In the genomic region with DNA sequence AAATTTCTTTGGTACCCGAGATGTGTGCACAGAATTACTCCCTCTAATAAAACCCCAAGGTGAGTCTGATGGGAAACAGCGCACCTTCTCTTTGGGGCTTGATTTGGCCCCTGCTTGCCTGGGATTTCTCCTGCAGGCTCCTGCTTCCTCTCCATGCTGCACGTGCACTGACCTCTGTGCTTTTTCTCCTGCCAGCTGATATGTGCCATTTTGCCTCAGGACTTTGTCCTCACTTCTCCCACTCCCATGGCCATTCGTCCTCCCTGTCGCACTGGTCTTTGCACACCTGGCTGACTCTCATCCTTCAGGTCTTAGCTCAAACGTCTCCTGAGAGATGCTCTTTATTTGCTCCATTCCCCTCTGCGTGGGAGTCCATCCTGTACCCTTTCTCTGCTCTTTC, we compare ENCODE assay signal across 11 cellular contexts. TPM values are rescaled to one million over a fixed set of nuclear protein-coding genes. Genes with fewer than 3 reads are reported as not detected.
DNase-seq lines count a peak whose midpoint lies in the region; ATAC-seq and TF ChIP-seq lines count a peak whose summit lies in the region.
"Had no signal": no experiment of that assay in that cellular context is flagged by ENCODE, and none has a peak within 500 bp of the region (broad histone marks: within the 10 kb centered on the region; RNA-seq: fewer than 3 reads in every experiment).

No MANE protein-coding gene starts in this region.

- H3K27ac Mint-ChIP-seq in central memory CD8-positive, alpha-beta T cell (ENCODE audit: low read depth): no peak overlapping the region

- H3K9me3 Mint-ChIP-seq in central memory CD8-positive, alpha-beta T cell: peaks cover 6% of the 10 kb centered on the region

- H4K20me1 ChIP-seq in OCI-LY7 (ENCODE audit: insufficient read depth, low read length): no peaks in the 10 kb centered on the region

- H2AFZ ChIP-seq in ACC112 (ENCODE audit: low read length, unreplicated experiment): no peak overlapping the region
- no peak overlapping the region for H2AFZ ChIP-seq in OCI-LY7 (ENCODE audit: low read length)

- H3K4me3 Mint-ChIP-seq in central memory CD8-positive, alpha-beta T cell: peak overlapping the region; percentile 91

- no peaks in the 10 kb centered on the region for H3K27me3 Mint-ChIP-seq in central memory CD8-positive, alpha-beta T cell

- H3K36me3 Mint-ChIP-seq in central memory CD8-positive, alpha-beta T cell (ENCODE audit: insufficient read depth): peaks cover 5% of the 10 kb centered on the region

- no peak overlapping the region for H3K4me2 ChIP-seq in OCI-LY7 (ENCODE audit: low read length)

- H3K4me3 ChIP-seq in ACC112 (ENCODE audit: low read depth, low read length): peak overlapping the region; percentile 97
- H3K4me3 ChIP-seq in HUES48 (ENCODE audit: low read depth, low read length): peak overlapping the region; percentile 78; the same call in 1 of the 2 replicates
- peak overlapping the region; percentile 6 to 56 for H3K4me3 ChIP-seq in mucosa of rectum (ENCODE audit: low read length in 2 of 2)
- H3K4me3 ChIP-seq in OCI-LY7 (ENCODE audit: low read depth, low read length, poor library complexity, severe bottlenecking): no peak overlapping the region

- ATAC-seq in central memory CD8-positive, alpha-beta T cell (replicated peaks; ENCODE audit: extremely low read depth, poor library complexity, severe bottlenecking): no peak

- peaks cover 30% of the 10 kb centered on the region for H3K79me2 ChIP-seq in ACC112 (ENCODE audit: control insufficient read depth, insufficient read depth, low read length, unreplicated experiment)
- H3K79me2 ChIP-seq in OCI-LY7 (ENCODE audit: insufficient read depth, low read depth, low read length): no peaks in the 10 kb centered on the region

- intact Hi-C loops in OCI-LY7 (cut with micrococcal nuclease; ENCODE audit: unreplicated experiment): no loop called here

- no peak for TF ChIP-seq CTCF in OCI-LY7 (conservative IDR thresholded peaks at IDR 0.05; ENCODE audit: low read length)

- no peak for DNase-seq in central memory CD8-positive, alpha-beta T cell (ENCODE audit: low spot score in 2 of 2)
- no peak for DNase-seq in NCI-H345 (lab: John Stamatoyannopoulos, UW)
- DNase-seq in GDM1 (lab: John Stamatoyannopoulos, UW): no peak
- DNase-seq in OCI-LY7 (ENCODE audit: low spot score): no peak
- DNase-seq in HuH-7.5 (ENCODE audit: low spot score): no peak
- DNase-seq: activated effector memory CD4-positive, alpha-beta T cell treated with anti-CD3 and anti-CD28 coated beads, Interleukin-2, amount 50 U/mL, for 16 hours; sigmoid colon; upper lobe of left lung had no signal

- no peaks in the 10 kb centered on the region for H3K9me2 ChIP-seq in OCI-LY7 (ENCODE audit: insufficient read depth, low read length)

- POLR2A ChIA-PET in OCI-LY7 (lab: Charles Lee): interaction anchor here (0.6 to 0.7 kb wide), 2 partner anchors 11 to 224 kb away, joined by 3 read pairs; no protein-coding TSS in a partner anchor

- H3K36me3 ChIP-seq in ACC112 (ENCODE audit: insufficient read depth, low read length) (peaks cover 30% of the 10 kb centered on the region), HUES48 (ENCODE audit: control insufficient read depth, insufficient read depth, low read length) (peaks cover 27% of the 10 kb centered on the region), mucosa of rectum (ENCODE audit: control insufficient read depth in 2 of 2, insufficient read depth in 2 of 2, low read length in 2 of 2) (peaks cover 0 to 14% of the 10 kb centered on the region in 2 donors), OCI-LY7 (ENCODE audit: insufficient read depth, low read length) (peaks cover 5% of the 10 kb centered on the region; the same call in 1 of the 2 replicates)

- H3K9ac ChIP-seq in HUES48 (ENCODE audit: low read depth, low read length) (no peak overlapping the region), mucosa of rectum (ENCODE audit: low read depth in 1 of 2, low read length in 2 of 2) (no peak overlapping the region)

- no TSS peak for BruUV-seq in OCI-LY7 (replicated peaks; lab: Mats Ljungman, UMichigan)

- H3K9me3 ChIP-seq in HUES48 (ENCODE audit: control insufficient read depth, insufficient read depth, low read length) (peaks cover 15% of the 10 kb centered on the region), mucosa of rectum (ENCODE audit: control insufficient read depth in 2 of 2, low read length in 2 of 2) (no peaks in the 10 kb centered on the region), OCI-LY7 (ENCODE audit: low read length) (peaks cover 21% of the 10 kb centered on the region)
- H3K9me3 ChIP-seq: sigmoid colon had no signal

- H3K4me1 ChIP-seq in ACC112 (ENCODE audit: control insufficient read depth, insufficient read depth, low read length, unreplicated experiment): peaks cover 32% of the 10 kb centered on the region
- peaks cover 34% of the 10 kb centered on the region; the same call in 1 of the 2 replicates for H3K4me1 ChIP-seq in HUES48 (ENCODE audit: control insufficient read depth, insufficient read depth, low read length)
- H3K4me1 ChIP-seq in mucosa of rectum (ENCODE audit: control insufficient read depth in 2 of 2, insufficient read depth in 2 of 2, low read length in 2 of 2): peaks cover 12 to 29% of the 10 kb centered on the region in 2 donors
- peaks cover 6% of the 10 kb centered on the region for H3K4me1 ChIP-seq in OCI-LY7 (ENCODE audit: insufficient read depth, low read length, poor library complexity, severe bottlenecking)

- CTCF ChIA-PET in OCI-LY7 (lab: Charles Lee; ENCODE audit: unreplicated experiment): no interaction called here

- H3K27ac ChIP-seq in ACC112 (ENCODE audit: low read depth, low read length): no peak overlapping the region
- no peak overlapping the region for H3K27ac ChIP-seq in HUES48 (ENCODE audit: low read depth, low read length)
- H3K27ac ChIP-seq in mucosa of rectum (ENCODE audit: low read depth in 2 of 2, low read length in 2 of 2): no peak overlapping the region
- H3K27ac ChIP-seq in OCI-LY7 (ENCODE audit: low read depth, low read length, poor library complexity, severe bottlenecking): no peak overlapping the region

- no peaks in the 10 kb centered on the region for H3K27me3 ChIP-seq in ACC112 (ENCODE audit: insufficient read depth, low read length)
- H3K27me3 ChIP-seq in HUES48 (ENCODE audit: control insufficient read depth, insufficient read depth, low read length): peaks cover 5% of the 10 kb centered on the region; the same call in 1 of the 2 replicates
- H3K27me3 ChIP-seq in mucosa of rectum (ENCODE audit: control insufficient read depth in 2 of 2, insufficient read depth in 2 of 2, low read length in 2 of 2): no peaks in the 10 kb centered on the region
- H3K27me3 ChIP-seq: sigmoid colon, upper lobe of left lung had no signal

- peaks cover 35% of the 10 kb centered on the region for H3K4me1 Mint-ChIP-seq in central memory CD8-positive, alpha-beta T cell

RNA-seq across cellular contexts. Expression of gene CBR1, which starts 1.2 kb away (rescaled TPM):
- total RNA-seq in OCI-LY7 (2014; rRNA removed; shearing (Covaris generic)): 12.0 TPM in 2 replicates
- total RNA-seq in OCI-LY7 (2022): not detected in 2 replicates

RNA-seq across cellular contexts. Expression of gene SETD4, which starts 10.7 kb away (rescaled TPM):
- total RNA-seq in OCI-LY7 (2014; rRNA removed; shearing (Covaris generic)): 16.1 and 19.1 TPM in 2 replicates
- total RNA-seq in OCI-LY7 (2022): 28.1 and 31.4 TPM in 2 replicates
